10 cellular contexts compared by ENCODE assay signal in genomic region chr3:188583476-188584161, GRCh38.
DNase-seq lines count a peak whose midpoint lies in the region; ATAC-seq and TF ChIP-seq lines count a peak whose summit lies in the region.
"Had no signal": no experiment of that assay in that cellular context is flagged by ENCODE, and none has a peak within 500 bp of the region (broad histone marks: within the 10 kb centered on the region; RNA-seq: fewer than 3 reads in every experiment).

No MANE protein-coding gene starts in this region.

- CTCF ChIA-PET in OCI-LY7 (lab: Charles Lee; ENCODE audit: unreplicated experiment) = no interaction called here

- POLR2A ChIA-PET in OCI-LY7 (lab: Charles Lee) = interaction anchor here (0.6 to 1.8 kb wide), 7 partner anchors 9 to 1769 kb away, joined by 3 to 8 read pairs (median 3); no protein-coding TSS in a partner anchor

- peak overlapping the region; percentile 9 for H3K4me3 ChIP-seq in OCI-LY7 (ENCODE audit: low read depth, low read length, poor library complexity, severe bottlenecking)
- no peak overlapping the region for H3K4me3 ChIP-seq in esophagus muscularis mucosa
- H3K4me3 ChIP-seq in skeletal muscle tissue (ENCODE audit: low read length in 3 of 3) = peak overlapping the region in 2 of 3 donors; percentile 36 to 62
- H3K4me3 ChIP-seq: lung had no signal

- H3K27ac Mint-ChIP-seq in endothelial cell (ENCODE audit: unreplicated experiment) = no peak overlapping the region

- H3K27ac ChIP-seq in OCI-LY7 (ENCODE audit: low read depth, low read length, poor library complexity, severe bottlenecking) (no peak overlapping the region), esophagus muscularis mucosa (replicated peaks in 1 of 4) (peak overlapping the region; percentile 42 to 80 (median 62)), skeletal muscle tissue (ENCODE audit: low read depth, low read length) (peak overlapping the region; percentile 70)

- no TSS peak for BruUV-seq in OCI-LY7 (replicated peaks; lab: Mats Ljungman, UMichigan)

- no peak for TF ChIP-seq CTCF in OCI-LY7 (conservative IDR thresholded peaks at IDR 0.05; ENCODE audit: low read length)
- no peak for TF ChIP-seq CTCF in esophagus muscularis mucosa (IDR thresholded peaks at IDR 0.05)
- no peak for TF ChIP-seq CTCF in endothelial cell (IDR thresholded peaks at IDR 0.05; ENCODE audit: unreplicated experiment)

- no peak for TF ChIP-seq EP300 in esophagus muscularis mucosa (IDR thresholded peaks at IDR 0.05)

- no peaks in the 10 kb centered on the region for H3K27me3 Mint-ChIP-seq in endothelial cell (ENCODE audit: unreplicated experiment)

- peak overlapping the region in 1 of 3 donors; percentile 65 for H3K9ac ChIP-seq in skeletal muscle tissue (ENCODE audit: low read depth in 1 of 3, low read length in 3 of 3)

- no peak for ATAC-seq in GM19455 (IDR thresholded peaks at IDR 0.05; ENCODE audit: unreplicated experiment)

- no peak for TF ChIP-seq POLR2A in esophagus muscularis mucosa (IDR thresholded peaks at IDR 0.05; ENCODE audit: low read depth)

- H4K20me1 ChIP-seq in OCI-LY7 (ENCODE audit: insufficient read depth, low read length) = no peaks in the 10 kb centered on the region

- H3K9me2 ChIP-seq in OCI-LY7 (ENCODE audit: insufficient read depth, low read length) = no peaks in the 10 kb centered on the region

- no peaks in the 10 kb centered on the region for H3K36me3 ChIP-seq in OCI-LY7 (ENCODE audit: insufficient read depth, low read length)
- H3K36me3 ChIP-seq in esophagus muscularis mucosa = no peaks in the 10 kb centered on the region
- H3K36me3 ChIP-seq in skeletal muscle tissue (ENCODE audit: control insufficient read depth in 3 of 3, insufficient read depth in 3 of 3, low read length in 3 of 3) = no peaks in the 10 kb centered on the region

- H3K9me3 Mint-ChIP-seq in endothelial cell (ENCODE audit: unreplicated experiment) = no peaks in the 10 kb centered on the region

- no peaks in the 10 kb centered on the region for H3K79me2 ChIP-seq in OCI-LY7 (ENCODE audit: insufficient read depth, low read depth, low read length)

- H3K4me1 ChIP-seq in OCI-LY7 (ENCODE audit: insufficient read depth, low read length, poor library complexity, severe bottlenecking) (peaks cover 81% of the 10 kb centered on the region), esophagus muscularis mucosa (peaks cover 32 to 97% (median 86%) of the 10 kb centered on the region in 4 donors), skeletal muscle tissue (ENCODE audit: control insufficient read depth in 3 of 3, insufficient read depth in 3 of 3, low read length in 3 of 3) (peaks cover 15 to 27% (median 25%) of the 10 kb centered on the region in 3 donors)

- H2AFZ ChIP-seq in OCI-LY7 (ENCODE audit: low read length) = peak overlapping the region; percentile 25; the same call in 1 of the 2 replicates

- no peaks in the 10 kb centered on the region for H3K9me3 ChIP-seq in OCI-LY7 (ENCODE audit: low read length)
- no peaks in the 10 kb centered on the region for H3K9me3 ChIP-seq in esophagus muscularis mucosa
- no peaks in the 10 kb centered on the region for H3K9me3 ChIP-seq in skeletal muscle tissue (ENCODE audit: control insufficient read depth in 3 of 3, low read length in 3 of 3)

- H3K27me3 ChIP-seq in esophagus muscularis mucosa (no peaks in the 10 kb centered on the region), skeletal muscle tissue (ENCODE audit: control insufficient read depth in 3 of 3, insufficient read depth in 3 of 3, low read length in 3 of 3) (no peaks in the 10 kb centered on the region)

- H3K4me1 Mint-ChIP-seq in endothelial cell (ENCODE audit: unreplicated experiment) = peaks cover 5% of the 10 kb centered on the region

- H3K4me3 Mint-ChIP-seq in endothelial cell (ENCODE audit: unreplicated experiment) = no peak overlapping the region

- in situ Hi-C loops in Caki2 (cut with HindIII; ENCODE audit: low pct_unique_long_range_greater_than_20kb, low sequenced_read_pairs) = no loop called here

- H3K4me2 ChIP-seq in OCI-LY7 (ENCODE audit: low read length) = peak overlapping the region; percentile 41

- intact Hi-C loops in OCI-LY7 (cut with micrococcal nuclease; ENCODE audit: unreplicated experiment) (loop anchor here (5.0 kb wide), 4 partner anchors 169 to 841 kb away; no protein-coding TSS in a partner anchor), esophagus muscularis mucosa (cut with DNase I) (no loop called here)

- DNase-seq in Caki2 (ENCODE audit: low read depth) (peak; percentile 3), OCI-LY7 (ENCODE audit: low spot score) (peak; percentile 10), esophagus muscularis mucosa (ENCODE audit: extremely low spot score) (no peak), endothelial cell (ENCODE audit: low spot score) (no peak), NCI-H1048 (lab: John Stamatoyannopoulos, UW) (no peak), NCI-H1436 treated with DMSO at 0.1 percent for 48 hours (lab: John Stamatoyannopoulos, UW) (no peak)
- DNase-seq: Karpas-422 had no signal

- WGBS in esophagus muscularis mucosa = 49% methylated on average over 8 of the region's 8 CpGs

- H3K36me3 Mint-ChIP-seq in endothelial cell (ENCODE audit: low read depth, unreplicated experiment) = no peaks in the 10 kb centered on the region

Comparison
In these comparisons a context has a peak if more than half of its experiments do, and no peak if none do; other contexts are left out.
1. DNase-seq: peak in Caki2 (single experiment) and OCI-LY7 (single experiment); none in esophagus muscularis mucosa (single experiment), endothelial cell (single experiment), NCI-H1048 (single experiment) and NCI-H1436 treated with DMSO at 0.1 percent for 48 hours (single experiment).
2. H3K4me3 ChIP-seq: peak in OCI-LY7 (single experiment) and skeletal muscle tissue (2 of 3); none in esophagus muscularis mucosa (0 of 4).